In the genomic region with DNA sequence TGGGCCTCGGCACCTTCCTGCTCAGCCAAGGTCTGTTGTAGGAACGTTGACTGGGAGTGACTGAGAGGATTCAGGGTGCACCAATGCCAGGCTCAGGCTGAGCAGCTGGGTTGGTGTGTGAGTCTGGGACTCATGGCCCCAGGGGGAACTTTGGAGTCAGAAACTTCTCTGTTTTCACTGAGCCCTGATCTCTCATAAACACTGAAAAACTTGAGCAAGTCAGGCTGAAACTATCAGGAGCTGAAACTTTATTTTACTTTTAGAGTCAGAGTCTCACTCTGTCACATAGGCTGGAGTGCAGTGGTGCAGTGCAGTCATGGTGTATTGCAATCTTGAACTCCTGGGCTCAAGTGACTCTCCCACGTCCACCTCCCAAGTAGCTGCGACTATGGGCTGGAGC, we compare ENCODE assay signal across 10 cellular contexts. TPM values are rescaled to one million over a fixed set of nuclear protein-coding genes. Genes with fewer than 3 reads are reported as not detected.
DNase-seq lines count a peak whose midpoint lies in the region; ATAC-seq, FAIRE-seq and TF ChIP-seq lines count a peak whose summit lies in the region.
"Had no signal": no experiment of that assay in that cellular context is flagged by ENCODE, and none has a peak within 500 bp of the region (broad histone marks: within the 10 kb centered on the region; RNA-seq: fewer than 3 reads in every experiment).

No MANE protein-coding gene starts in this region.

- no peak overlapping the region for H3K27ac ChIP-seq in mesenchymal stem cell (ENCODE audit: low read length, poor library complexity, severe bottlenecking)
- H3K27ac ChIP-seq in HepG2 (ENCODE audit: extremely low read length, insufficient read depth, low read length): no peak overlapping the region
- H3K27ac ChIP-seq in coronary artery: peak overlapping the region in 1 of 2 donors; percentile 2
- H3K27ac ChIP-seq in CD8-positive, alpha-beta memory T cell (ENCODE audit: low read depth, low read length): no peak overlapping the region
- H3K27ac ChIP-seq: hepatocyte had no signal

- no peaks in the 10 kb centered on the region for H3K27me3 Mint-ChIP-seq in T-cell
- no peaks in the 10 kb centered on the region for H3K27me3 Mint-ChIP-seq in CD8-positive, alpha-beta memory T cell

- no peak for TF ChIP-seq POLR2A in HepG2 (IDR thresholded peaks at IDR 0.05; ENCODE audit: insufficient read depth in 1 of 2, low read depth in 2 of 2, low read length in 2 of 2)

- H2AFZ ChIP-seq in mesenchymal stem cell (ENCODE audit: low read depth, low read length): no peak overlapping the region
- H2AFZ ChIP-seq in HepG2 (ENCODE audit: low read length): no peak overlapping the region
- H2AFZ ChIP-seq: hepatocyte had no signal

- POLR2A ChIA-PET in HepG2 (lab: Yijun Ruan, JAX): no interaction called here
- POLR2A ChIA-PET in T-cell (lab: Charles Lee): no interaction called here
- POLR2A ChIA-PET in CD8-positive, alpha-beta memory T cell (lab: Charles Lee): no interaction called here

- H2BK5ac ChIP-seq in mesenchymal stem cell (ENCODE audit: low read depth, low read length, poor library complexity, severe bottlenecking): no peak overlapping the region

- H3K79me2 ChIP-seq in HepG2 (ENCODE audit: insufficient read depth, low read length): no peaks in the 10 kb centered on the region

- H4K91ac ChIP-seq in mesenchymal stem cell (ENCODE audit: low read length): no peak overlapping the region

- CTCF ChIA-PET in HepG2 (lab: Yijun Ruan, JAX; ENCODE audit: low intra/inter-chr PET ratio, low total read pairs): no interaction called here
- CTCF ChIA-PET in T-cell (lab: Charles Lee): interaction anchor here in 1 of 2 donors (0.6 kb wide), 1 partner anchor 26 kb away, joined by 3 read pairs; no protein-coding TSS in a partner anchor
- CTCF ChIA-PET in CD8-positive, alpha-beta memory T cell (lab: Charles Lee): interaction anchor here (0.8 kb wide), 1 partner anchor 12 kb away, joined by 3 read pairs; no protein-coding TSS in a partner anchor

- BruUV-seq in HepG2 (replicated peaks; lab: Mats Ljungman, UMichigan): no TSS peak

- no peak overlapping the region for H3K27ac Mint-ChIP-seq in T-cell
- peak overlapping the region in 2 of 8 donors; percentile 19 to 83 for H3K27ac Mint-ChIP-seq in CD8-positive, alpha-beta memory T cell

- no peak overlapping the region for H3K4me2 ChIP-seq in mesenchymal stem cell (ENCODE audit: low read length, poor library complexity, severe bottlenecking)
- no peak overlapping the region for H3K4me2 ChIP-seq in HepG2 (ENCODE audit: low read depth, low read length)
- H3K4me2 ChIP-seq: hepatocyte had no signal

- H3K14ac ChIP-seq in mesenchymal stem cell (ENCODE audit: low read length in 2 of 2): no peak overlapping the region

- H3K4me1 ChIP-seq in mesenchymal stem cell (ENCODE audit: control insufficient read depth, insufficient read depth, low read depth, low read length): peaks cover 13% of the 10 kb centered on the region
- no peaks in the 10 kb centered on the region for H3K4me1 ChIP-seq in HepG2 (ENCODE audit: insufficient read depth, low read length)
- no peaks in the 10 kb centered on the region for H3K4me1 ChIP-seq in CD8-positive, alpha-beta memory T cell (ENCODE audit: insufficient read depth, low read length)

- H2AK5ac ChIP-seq in mesenchymal stem cell (ENCODE audit: low read length, severe bottlenecking): peak overlapping the region; percentile 33

- no peak overlapping the region for H3K4me3 Mint-ChIP-seq in T-cell
- no peak overlapping the region for H3K4me3 Mint-ChIP-seq in CD8-positive, alpha-beta memory T cell

- peak overlapping the region in 1 of 2 experiments; percentile 46 for H3K18ac ChIP-seq in mesenchymal stem cell (ENCODE audit: low read depth in 1 of 2, low read length in 2 of 2)

- TF ChIP-seq RAD21 in HepG2 (CRISPR knock-in tag; IDR thresholded peaks at IDR 0.05): no peak

- no peak for TF ChIP-seq EP300 in HepG2 (IDR thresholded peaks at IDR 0.05; ENCODE audit: low read depth in 2 of 2, low read length in 2 of 2)
- no peak for TF ChIP-seq EP300 in HepG2 (CRISPR knock-in tag; IDR thresholded peaks at IDR 0.05; ENCODE audit: borderline replicate concordance)

- H3K23ac ChIP-seq in mesenchymal stem cell (ENCODE audit: low read length in 2 of 2): no peak overlapping the region

- peaks cover 16 to 45% of the 10 kb centered on the region in 2 experiments for H3K36me3 ChIP-seq in mesenchymal stem cell (ENCODE audit: control insufficient read depth in 1 of 2, insufficient read depth in 2 of 2, low read depth in 1 of 2, low read length in 2 of 2)
- peaks cover 15 to 31% of the 10 kb centered on the region in 2 experiments; a peak in 4 of 5 replicates for H3K36me3 ChIP-seq in HepG2 (replicated peaks in 1 of 2; ENCODE audit: control insufficient read depth in 1 of 2, insufficient read depth in 2 of 2, low read length in 2 of 2)
- peaks cover 4% of the 10 kb centered on the region for H3K36me3 ChIP-seq in CD8-positive, alpha-beta memory T cell (ENCODE audit: insufficient read depth, low read length)

- peaks cover 44% of the 10 kb centered on the region for H3K79me1 ChIP-seq in mesenchymal stem cell (replicated peaks; ENCODE audit: low read length, poor library complexity, severe bottlenecking)

- intact Hi-C loops in HepG2 (cut with micrococcal nuclease; ENCODE audit: unreplicated experiment): no loop called here

- H3K4me1 Mint-ChIP-seq in T-cell: peaks cover 30 to 43% (median 37%) of the 10 kb centered on the region in 3 donors
- H3K4me1 Mint-ChIP-seq in CD8-positive, alpha-beta memory T cell: peaks cover 36 to 51% (median 43%) of the 10 kb centered on the region in 3 donors

- no peak overlapping the region for H2BK120ac ChIP-seq in mesenchymal stem cell (ENCODE audit: low read depth, low read length)

- H3K4me3 ChIP-seq in mesenchymal stem cell (ENCODE audit: insufficient read depth in 1 of 2, low read depth in 1 of 2, low read length in 2 of 2) (no peak overlapping the region), HepG2 (replicated peaks in 1 of 3; ENCODE audit: insufficient read depth in 1 of 3, low read depth in 2 of 3, low read length in 3 of 3) (no peak overlapping the region), coronary artery (no peak overlapping the region)
- no peak overlapping the region for H3K4me3 ChIP-seq in CD8-positive, alpha-beta memory T cell (ENCODE audit: low read length)
- H3K4me3 ChIP-seq: hepatocyte had no signal

- in situ Hi-C loops in HepG2 (cut with HindIII; ENCODE audit: extremely low pct_ligation_motif_present, low pct_unique_long_range_greater_than_20kb): no loop called here

- H4K8ac ChIP-seq in mesenchymal stem cell (ENCODE audit: low read length): no peak overlapping the region

- no peaks in the 10 kb centered on the region for H4K20me1 ChIP-seq in HepG2 (ENCODE audit: insufficient read depth, low read length)

- 85% methylated on average over 4 of the region's 4 CpGs for WGBS in mesenchymal stem cell
- 100% methylated on average over 4 of the region's 4 CpGs for WGBS in HepG2 (ENCODE audit: low lambda C conversion rate)

- H3K9me3 ChIP-seq in mesenchymal stem cell (ENCODE audit: control insufficient read depth, low read length) (no peaks in the 10 kb centered on the region), HepG2 (ENCODE audit: low read length) (peaks cover 6% of the 10 kb centered on the region; the same call in 1 of the 2 replicates)
- H3K9me3 ChIP-seq in CD8-positive, alpha-beta memory T cell (ENCODE audit: low read length): no peaks in the 10 kb centered on the region

- H3K27me3 ChIP-seq in mesenchymal stem cell (ENCODE audit: control insufficient read depth in 1 of 2, insufficient read depth in 1 of 2, low read length in 2 of 2) (no peaks in the 10 kb centered on the region), HepG2 (ENCODE audit: control insufficient read depth in 1 of 2, insufficient read depth in 2 of 2, low read length in 2 of 2) (no peaks in the 10 kb centered on the region)
- H3K27me3 ChIP-seq in CD8-positive, alpha-beta memory T cell (ENCODE audit: insufficient read depth, low read length, poor library complexity, severe bottlenecking): no peaks in the 10 kb centered on the region
- H3K27me3 ChIP-seq: hepatocyte had no signal

- peak; percentile 76 for ATAC-seq in GM18517 (IDR thresholded peaks at IDR 0.05; ENCODE audit: unreplicated experiment)
- ATAC-seq in GM21528 (IDR thresholded peaks at IDR 0.05; ENCODE audit: low FRiP score, unreplicated experiment): peak; percentile 58
- ATAC-seq in HG03442 (IDR thresholded peaks at IDR 0.05; ENCODE audit: unreplicated experiment): peak; percentile 56
- no peak for ATAC-seq in HepG2
- no peak for ATAC-seq in T-cell (replicated peaks in 1 of 4)

- no peak for FAIRE-seq in HepG2 (lab: Jason Lieb, UNC)

- peak overlapping the region; percentile 33 for H3K9ac ChIP-seq in mesenchymal stem cell (ENCODE audit: low read length)
- no peak overlapping the region for H3K9ac ChIP-seq in HepG2 (ENCODE audit: insufficient read depth, low read depth, low read length)

- DNase-seq in mesenchymal stem cell (no peak), HepG2 (ENCODE audit: low spot score) (no peak), coronary artery (ENCODE audit: low spot score) (no peak), T-cell (no peak)
- DNase-seq in CD8-positive, alpha-beta memory T cell: no peak
- DNase-seq: NCI-H1105 treated with DMSO at 0.1 percent for 48 hours had no signal

- no peaks in the 10 kb centered on the region for H3K9me3 Mint-ChIP-seq in T-cell
- no peaks in the 10 kb centered on the region for H3K9me3 Mint-ChIP-seq in CD8-positive, alpha-beta memory T cell

- TF ChIP-seq CTCF in HepG2 (CRISPR knock-in tag; IDR thresholded peaks at IDR 0.05): no peak
- TF ChIP-seq CTCF in coronary artery (IDR thresholded peaks at IDR 0.05): no peak

- H2BK12ac ChIP-seq in mesenchymal stem cell (ENCODE audit: low read length in 2 of 2): no peak overlapping the region

- H3K4ac ChIP-seq in mesenchymal stem cell (ENCODE audit: low read depth in 1 of 2, low read length in 2 of 2): peak overlapping the region in 1 of 2 experiments; percentile 44

- peaks cover 27% of the 10 kb centered on the region for H3K36me3 Mint-ChIP-seq in T-cell
- H3K36me3 Mint-ChIP-seq in CD8-positive, alpha-beta memory T cell: peaks cover 7 to 37% (median 8%) of the 10 kb centered on the region in 3 donors

- no peak overlapping the region for H2BK15ac ChIP-seq in mesenchymal stem cell (ENCODE audit: low read depth, poor library complexity, severe bottlenecking)

RNA-seq across cellular contexts. Expression of a gene that starts 3.0 kb away (rescaled TPM):
- 15.5 TPM for polyA plus RNA-seq in mesenchymal stem cell (2013, experiment 1 of 2)
- polyA plus RNA-seq in mesenchymal stem cell (2013, experiment 2 of 2): 15.9 TPM
- 20.5 and 22.8 TPM in 2 replicates for total RNA-seq in HepG2 (2016; rRNA removed; fragmentation: Illumina TruSeq; extraction: Trizol)
- 7.0 and 7.4 TPM in 2 replicates for total RNA-seq in HepG2 (2016; cell fraction: cytosol; rRNA removed; fragmentation: Illumina TruSeq; extraction: Trizol; ENCODE audit: low read depth)
- 18.0 and 21.4 TPM in 2 replicates for total RNA-seq in HepG2 (2016; cell fraction: insoluble cytoplasmic fraction; rRNA removed; fragmentation: Illumina TruSeq; extraction: Trizol)
- total RNA-seq in HepG2 (2016; cell fraction: membrane; rRNA removed; fragmentation: Illumina TruSeq; extraction: Trizol): 20.7 and 21.5 TPM in 2 replicates
- 26.3 and 30.0 TPM in 2 replicates for total RNA-seq in HepG2 (2016; cell fraction: nucleus; rRNA removed; fragmentation: Illumina TruSeq; extraction: Trizol)
- 40.8 and 46.6 TPM in 2 replicates for polyA plus RNA-seq in HepG2 (2011; rRNA removed)
- 29.8 and 35.8 TPM in 2 replicates for polyA plus RNA-seq in HepG2 (2011; cell fraction: cytosol; rRNA removed)
- polyA plus RNA-seq in HepG2 (2011; cell fraction: nucleus; rRNA removed): 63.9 and 75.8 TPM in 2 replicates
- 21.6 and 24.2 TPM in 2 replicates for polyA plus RNA-seq in HepG2 (2012)
- 3.6 and 5.4 TPM in 2 replicates for polyA plus RNA-seq in HepG2 (2016; cell fraction: cytosol; fragmentation: Illumina TruSeq; extraction: Trizol; ENCODE audit: low read depth)
- 16.6 and 20.2 TPM in 2 replicates for polyA plus RNA-seq in HepG2 (2016; cell fraction: insoluble cytoplasmic fraction; fragmentation: Illumina TruSeq; extraction: Trizol; ENCODE audit: low read depth)
- polyA plus RNA-seq in HepG2 (2016; cell fraction: membrane; fragmentation: Illumina TruSeq; extraction: Trizol; ENCODE audit: low read depth): 11.6 and 12.7 TPM in 2 replicates
- 39.7 and 45.7 TPM in 2 replicates for polyA plus RNA-seq in HepG2 (2016; cell fraction: nucleus; fragmentation: Illumina TruSeq; extraction: Trizol; ENCODE audit: insufficient read depth, low read depth)
- polyA minus RNA-seq in HepG2 (2011; rRNA and poly(A)+ RNA removed; ENCODE audit: low replicate concordance): 22.1 and 65.6 TPM in 2 replicates
- 39.4 and 40.2 TPM in 2 replicates for polyA minus RNA-seq in HepG2 (2011; cell fraction: cytosol; rRNA and poly(A)+ RNA removed)
- 71.6 and 79.1 TPM in 2 replicates for polyA minus RNA-seq in HepG2 (2011; cell fraction: nucleus; rRNA and poly(A)+ RNA removed)
- 10 to 100 TPM; 18.5 to 22.4 (median 20.4) TPM for total RNA-seq in T-cell
- total RNA-seq in CD8-positive, alpha-beta memory T cell: 10 to 100 TPM; 19.7 to 20.0 TPM
- polyA plus RNA-seq in CD8-positive, alpha-beta memory T cell: 10.4 TPM

Comparison
In these comparisons a context has a peak if more than half of its experiments do, and no peak if none do; other contexts are left out.
1. ATAC-seq: peak in GM18517 (single experiment), GM21528 (single experiment) and HG03442 (single experiment); none in HepG2 (single experiment) and T-cell (0 of 4).